8 cellular contexts compared by ENCODE assay signal in the genomic region with DNA sequence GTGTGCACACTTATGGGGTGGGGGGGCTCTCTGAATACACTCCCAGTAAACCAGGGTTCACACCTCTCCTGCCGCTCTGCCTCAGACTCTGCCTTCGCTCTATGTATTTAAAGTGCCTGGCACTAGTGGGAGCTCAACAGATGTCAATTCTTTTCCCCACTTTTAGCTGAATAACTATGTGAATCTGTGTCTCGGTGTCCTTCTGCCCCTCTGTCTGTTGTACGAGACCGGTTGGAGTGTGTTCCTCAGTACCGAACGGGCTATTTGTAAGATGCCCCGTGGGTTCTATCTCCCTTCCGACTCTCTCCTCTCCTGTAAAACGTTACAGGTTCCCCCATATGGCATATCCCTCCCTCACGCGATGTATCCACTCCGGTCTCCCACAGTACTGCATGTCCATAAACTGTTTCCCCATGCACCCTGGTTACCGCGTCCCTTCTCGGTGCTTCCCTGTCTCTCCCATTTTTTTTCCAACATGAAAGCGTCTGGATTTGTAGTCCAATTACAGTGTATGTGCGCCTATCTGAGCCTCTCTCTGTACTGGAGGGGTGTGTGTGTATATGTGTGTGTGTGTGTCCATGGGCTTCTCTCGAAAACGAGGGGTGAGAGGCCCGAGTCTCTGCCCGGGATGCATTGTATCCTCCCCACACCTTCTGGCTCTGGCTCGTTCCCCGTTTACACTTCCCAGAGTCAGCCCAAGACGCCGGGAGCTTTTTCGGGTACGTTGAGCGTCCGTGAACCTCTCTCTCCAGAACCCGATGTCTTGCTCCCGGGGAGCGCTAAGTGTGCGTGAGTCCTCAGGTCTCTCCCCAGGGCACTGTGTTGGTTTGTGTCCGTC. TPM values are rescaled to one million over a fixed set of nuclear protein-coding genes. Genes with fewer than 3 reads are reported as not detected.
DNase-seq lines count a peak whose midpoint lies in the region; ATAC-seq and TF ChIP-seq lines count a peak whose summit lies in the region.

No MANE protein-coding gene starts in this region.

- peak overlapping the region; percentile 99 for H3K4me3 ChIP-seq in SJSA1
- H3K4me3 ChIP-seq in mucosa of descending colon, result peak overlapping the region; percentile 88
- H3K4me3 ChIP-seq in vagina, result peak overlapping the region; percentile 58 to 91

- H3K36me3 ChIP-seq in SJSA1, result peaks cover 49% of the 10 kb centered on the region
- no peaks in the 10 kb centered on the region for H3K36me3 ChIP-seq in mucosa of descending colon (ENCODE audit: low read depth)
- H3K36me3 ChIP-seq in vagina, result no peaks in the 10 kb centered on the region

- intact Hi-C loops in mucosa of descending colon (cut with DNase I, micrococcal nuclease), result loop anchor here in 1 of 2 donors (10.0 kb wide), 1 partner anchor 375 kb away; no protein-coding TSS in a partner anchor
- intact Hi-C loops in vagina (cut with DNase I), result loop anchor here (2.0 to 10.0 kb wide), 3 partner anchors 101 to 375 kb away; no protein-coding TSS in a partner anchor

- peaks cover 42% of the 10 kb centered on the region for H3K4me1 ChIP-seq in SJSA1 (replicated peaks)
- H3K4me1 ChIP-seq in mucosa of descending colon (ENCODE audit: low read depth), result peaks cover 10% of the 10 kb centered on the region
- peaks cover 43% of the 10 kb centered on the region for H3K4me1 ChIP-seq in vagina

- no peaks in the 10 kb centered on the region; the same call in 1 of the 2 replicates for H3K9me3 ChIP-seq in SJSA1 (replicated peaks)
- no peaks in the 10 kb centered on the region for H3K9me3 ChIP-seq in mucosa of descending colon
- H3K9me3 ChIP-seq in vagina, result no peaks in the 10 kb centered on the region

- peak; percentile 1 for ATAC-seq in mucosa of descending colon
- ATAC-seq in HG03520 (IDR thresholded peaks at IDR 0.05; ENCODE audit: unreplicated experiment), result no peak
- no peak for ATAC-seq in GM18519 (IDR thresholded peaks at IDR 0.05; ENCODE audit: low FRiP score, unreplicated experiment)

- no peak for TF ChIP-seq POLR2A in vagina (IDR thresholded peaks at IDR 0.05)

- peak; percentile 36 for DNase-seq in activated T-cell treated with anti-CD3 and anti-CD28 coated beads, Interleukin-2, amount 50 U/mL, for 24 hours
- no peak for DNase-seq in activated T-cell treated with anti-CD3 and anti-CD28 coated beads, Interleukin-2, amount 50 U/mL, for 1 hour
- DNase-seq in SJSA1 (ENCODE audit: low read depth in 1 of 2, low spot score in 2 of 2) (peak in 1 of 2 experiments; percentile 55), endothelial cell (ENCODE audit: low spot score) (peak; percentile 28), mucosa of descending colon (peak in 2 of 3 donors; percentile 24 to 33), vagina (ENCODE audit: extremely low spot score in 2 of 2) (no peak)

- no peaks in the 10 kb centered on the region for H3K27me3 Mint-ChIP-seq in activated T-cell treated with anti-CD3 and anti-CD28 coated beads, Interleukin-2, amount 50 U/mL, for 24 hours
- peaks cover 11% of the 10 kb centered on the region for H3K27me3 Mint-ChIP-seq in endothelial cell (ENCODE audit: unreplicated experiment)

- H3K27me3 ChIP-seq in SJSA1 (replicated peaks) (no peaks in the 10 kb centered on the region), vagina (no peaks in the 10 kb centered on the region)

- peak overlapping the region; percentile 94; the same call in 1 of the 2 replicates for H3K27ac ChIP-seq in SJSA1
- H3K27ac ChIP-seq in vagina, result peak overlapping the region; percentile 99

- H3K27ac Mint-ChIP-seq in activated T-cell treated with anti-CD3 and anti-CD28 coated beads, Interleukin-2, amount 50 U/mL, for 24 hours, result peak overlapping the region; percentile 97
- H3K27ac Mint-ChIP-seq in endothelial cell (ENCODE audit: unreplicated experiment), result peak overlapping the region; percentile 76

- H3K4me1 Mint-ChIP-seq in activated T-cell treated with anti-CD3 and anti-CD28 coated beads, Interleukin-2, amount 50 U/mL, for 24 hours (ENCODE audit: low read depth), result peaks cover 78% of the 10 kb centered on the region
- peaks cover 45% of the 10 kb centered on the region for H3K4me1 Mint-ChIP-seq in endothelial cell (ENCODE audit: unreplicated experiment)

- TF ChIP-seq CTCF in endothelial cell (IDR thresholded peaks at IDR 0.05; ENCODE audit: unreplicated experiment) (no peak), mucosa of descending colon (IDR thresholded peaks at IDR 0.05) (no peak), vagina (IDR thresholded peaks at IDR 0.05) (no peak)

- H3K36me3 Mint-ChIP-seq in activated T-cell treated with anti-CD3 and anti-CD28 coated beads, Interleukin-2, amount 50 U/mL, for 24 hours (ENCODE audit: low read depth), result peaks cover 50% of the 10 kb centered on the region
- peaks cover 8% of the 10 kb centered on the region for H3K36me3 Mint-ChIP-seq in endothelial cell (ENCODE audit: low read depth, unreplicated experiment)

- H3K4me3 Mint-ChIP-seq in activated T-cell treated with anti-CD3 and anti-CD28 coated beads, Interleukin-2, amount 50 U/mL, for 24 hours, result peak overlapping the region; percentile 98
- peak overlapping the region; percentile 94 for H3K4me3 Mint-ChIP-seq in endothelial cell (ENCODE audit: unreplicated experiment)

- no peaks in the 10 kb centered on the region for H3K9me3 Mint-ChIP-seq in activated T-cell treated with anti-CD3 and anti-CD28 coated beads, Interleukin-2, amount 50 U/mL, for 24 hours
- no peaks in the 10 kb centered on the region for H3K9me3 Mint-ChIP-seq in endothelial cell (ENCODE audit: unreplicated experiment)

RNA-seq across cellular contexts. Expression of gene ELL2, which starts 1.5 kb away (rescaled TPM):
- 21.1 and 39.9 TPM in 2 replicates for total RNA-seq in SJSA1 (2014; rRNA removed; shearing (Covaris generic))
- total RNA-seq in endothelial cell (ENCODE audit: unreplicated experiment) (21.6 TPM), mucosa of descending colon (10 to 100 TPM; 26.9 to 42.7 (median 31.7) TPM), vagina (113 TPM)

Comparison
In these comparisons a context has a peak if more than half of its experiments do, and no peak if none do; other contexts are left out.
1. DNase-seq: peak in activated T-cell treated with anti-CD3 and anti-CD28 coated beads, Interleukin-2, amount 50 U/mL, for 24 hours (single experiment), endothelial cell (single experiment) and mucosa of descending colon (2 of 3); none in activated T-cell treated with anti-CD3 and anti-CD28 coated beads, Interleukin-2, amount 50 U/mL, for 1 hour (single experiment) and vagina (0 of 2).
2. Peak in every context shown above with its lines, with median percentiles within 50 percentile points of each other: H3K4me3 ChIP-seq.